8 cellular contexts compared by ENCODE assay signal in the genomic region with DNA sequence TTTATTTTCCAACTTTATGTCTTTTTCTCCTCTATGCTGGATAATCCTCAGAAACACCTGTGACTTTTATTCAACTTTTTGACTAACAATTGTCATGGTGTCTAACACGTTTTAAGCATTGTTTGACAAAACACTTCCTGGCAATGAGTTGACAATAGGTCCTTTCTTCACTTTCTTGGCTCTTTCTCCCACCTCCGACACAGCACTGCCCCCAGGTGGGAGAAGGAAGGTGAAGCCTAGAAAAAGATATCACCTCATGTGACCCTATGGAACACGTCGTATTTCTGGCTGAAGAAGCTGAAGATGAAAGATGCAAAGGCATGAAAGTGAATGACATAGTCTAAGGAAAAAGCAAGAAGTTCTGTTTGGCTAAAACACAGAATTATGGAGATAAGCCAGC.
DNase-seq lines count a peak whose midpoint lies in the region; FAIRE-seq and TF ChIP-seq lines count a peak whose summit lies in the region.

No MANE protein-coding gene starts in this region.

- H3K4me3 ChIP-seq in kidney (ENCODE audit: low read length in 2 of 2), result no peak overlapping the region
- H3K4me3 ChIP-seq in right atrium auricular region, result no peak overlapping the region

- FAIRE-seq in kidney (lab: Jason Lieb, UNC), result no peak

- H3K36me3 ChIP-seq in kidney (ENCODE audit: control insufficient read depth in 1 of 2, insufficient read depth in 2 of 2, low read length in 2 of 2) (no peaks in the 10 kb centered on the region), right atrium auricular region (no peaks in the 10 kb centered on the region)

- intact Hi-C loops in kidney (cut with DNase I), result no loop called here

- H3K9me3 ChIP-seq in kidney (ENCODE audit: control insufficient read depth in 1 of 2, low read length in 2 of 2), result no peaks in the 10 kb centered on the region
- no peaks in the 10 kb centered on the region for H3K9me3 ChIP-seq in right atrium auricular region

- TF ChIP-seq CTCF in kidney (IDR thresholded peaks at IDR 0.05; ENCODE audit: borderline replicate concordance, extremely low read depth, insufficient read depth), result peak; percentile 22
- no peak for TF ChIP-seq CTCF in right atrium auricular region (IDR thresholded peaks at IDR 0.05)

- H3K9ac ChIP-seq in kidney (ENCODE audit: low read length in 2 of 2), result no peak overlapping the region

- H3K27ac ChIP-seq in kidney (ENCODE audit: low read depth in 2 of 2, low read length in 2 of 2), result no peak overlapping the region
- no peak overlapping the region for H3K27ac ChIP-seq in right atrium auricular region

- H3K4me1 ChIP-seq in kidney (ENCODE audit: control insufficient read depth in 1 of 2, insufficient read depth in 1 of 2, low read depth in 1 of 2, low read length in 2 of 2) (no peaks in the 10 kb centered on the region), right atrium auricular region (no peaks in the 10 kb centered on the region)

- DNase-seq in EH (ENCODE audit: low read depth), result peak; percentile 18
- DNase-seq in HPDE6-E6E7 (ENCODE audit: extremely low spot score), result peak; percentile 27
- peak; percentile 57 for DNase-seq in SW480 (ENCODE audit: low spot score)
- DNase-seq in kidney, result no peak
- no peak for DNase-seq in CD1c-positive myeloid dendritic cell (ENCODE audit: extremely low spot score)
- no peak for DNase-seq in NK-92 (lab: John Stamatoyannopoulos, UW; ENCODE audit: unreplicated experiment)
- DNase-seq in retina, result no peak
- DNase-seq in right atrium auricular region (ENCODE audit: low spot score), result no peak

- no peaks in the 10 kb centered on the region for H3K27me3 ChIP-seq in right atrium auricular region

Comparison
In these comparisons a context has a peak if more than half of its experiments do, and no peak if none do; other contexts are left out.
1. DNase-seq: peak in EH (single experiment), HPDE6-E6E7 (single experiment) and SW480 (single experiment); none in kidney (single experiment), CD1c-positive myeloid dendritic cell (single experiment), NK-92 (single experiment), retina (single experiment) and right atrium auricular region (single experiment).